ENCODE assay signal across 1 cellular context in the genomic region with DNA sequence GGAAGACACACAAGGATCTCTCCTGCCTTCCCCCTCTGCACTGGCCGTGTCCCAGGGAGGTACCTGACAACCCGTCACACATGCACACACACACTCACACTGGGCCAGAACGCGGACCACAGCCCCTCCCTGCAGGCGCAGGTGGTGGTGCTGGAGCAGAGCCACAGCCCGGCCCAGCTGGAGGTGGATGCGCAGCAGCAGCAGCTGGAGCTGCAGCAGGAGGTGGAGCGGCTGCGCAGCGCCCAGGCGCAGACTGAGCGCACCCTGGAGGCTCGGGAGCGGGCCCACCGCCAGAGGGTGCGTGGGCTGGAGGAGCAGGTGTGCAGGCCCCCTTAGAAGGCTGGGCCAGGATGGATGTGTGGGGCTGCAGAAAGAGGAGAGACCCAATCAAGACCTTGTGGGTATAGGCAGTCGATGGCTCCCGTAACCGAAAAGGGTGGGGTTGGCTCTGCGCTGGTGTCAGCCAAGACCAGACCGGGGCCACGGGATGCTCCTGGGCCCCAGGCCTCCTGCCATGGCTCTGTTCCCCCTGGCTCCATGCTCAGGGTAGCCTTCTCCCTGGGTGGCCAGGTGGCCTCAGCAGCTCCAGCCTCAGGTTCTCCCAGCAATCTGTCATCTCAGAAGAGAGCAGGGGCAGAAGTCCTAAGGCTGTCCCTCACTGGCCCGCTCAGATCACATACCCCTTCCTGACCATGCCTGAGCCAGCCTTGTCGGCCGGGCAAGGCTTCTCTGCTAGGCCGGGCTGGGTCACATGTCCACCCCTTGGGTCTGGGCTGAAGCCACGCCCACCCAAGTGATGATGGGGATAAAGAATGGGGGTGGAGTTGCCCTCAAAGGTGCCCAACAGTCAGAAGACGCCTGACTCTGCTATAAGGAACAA.
A peak's percentile ranks its signal among the peaks of the same experiment; 100 is the strongest.
TF ChIP-seq lines count a peak whose summit lies in the region.

No MANE protein-coding gene starts in this region.

TF ChIP-seq in GM23338, 12 proteins besides CTCF, POLR2A, EP300 and RAD21:
- TF ChIP-seq, protein P1, sequence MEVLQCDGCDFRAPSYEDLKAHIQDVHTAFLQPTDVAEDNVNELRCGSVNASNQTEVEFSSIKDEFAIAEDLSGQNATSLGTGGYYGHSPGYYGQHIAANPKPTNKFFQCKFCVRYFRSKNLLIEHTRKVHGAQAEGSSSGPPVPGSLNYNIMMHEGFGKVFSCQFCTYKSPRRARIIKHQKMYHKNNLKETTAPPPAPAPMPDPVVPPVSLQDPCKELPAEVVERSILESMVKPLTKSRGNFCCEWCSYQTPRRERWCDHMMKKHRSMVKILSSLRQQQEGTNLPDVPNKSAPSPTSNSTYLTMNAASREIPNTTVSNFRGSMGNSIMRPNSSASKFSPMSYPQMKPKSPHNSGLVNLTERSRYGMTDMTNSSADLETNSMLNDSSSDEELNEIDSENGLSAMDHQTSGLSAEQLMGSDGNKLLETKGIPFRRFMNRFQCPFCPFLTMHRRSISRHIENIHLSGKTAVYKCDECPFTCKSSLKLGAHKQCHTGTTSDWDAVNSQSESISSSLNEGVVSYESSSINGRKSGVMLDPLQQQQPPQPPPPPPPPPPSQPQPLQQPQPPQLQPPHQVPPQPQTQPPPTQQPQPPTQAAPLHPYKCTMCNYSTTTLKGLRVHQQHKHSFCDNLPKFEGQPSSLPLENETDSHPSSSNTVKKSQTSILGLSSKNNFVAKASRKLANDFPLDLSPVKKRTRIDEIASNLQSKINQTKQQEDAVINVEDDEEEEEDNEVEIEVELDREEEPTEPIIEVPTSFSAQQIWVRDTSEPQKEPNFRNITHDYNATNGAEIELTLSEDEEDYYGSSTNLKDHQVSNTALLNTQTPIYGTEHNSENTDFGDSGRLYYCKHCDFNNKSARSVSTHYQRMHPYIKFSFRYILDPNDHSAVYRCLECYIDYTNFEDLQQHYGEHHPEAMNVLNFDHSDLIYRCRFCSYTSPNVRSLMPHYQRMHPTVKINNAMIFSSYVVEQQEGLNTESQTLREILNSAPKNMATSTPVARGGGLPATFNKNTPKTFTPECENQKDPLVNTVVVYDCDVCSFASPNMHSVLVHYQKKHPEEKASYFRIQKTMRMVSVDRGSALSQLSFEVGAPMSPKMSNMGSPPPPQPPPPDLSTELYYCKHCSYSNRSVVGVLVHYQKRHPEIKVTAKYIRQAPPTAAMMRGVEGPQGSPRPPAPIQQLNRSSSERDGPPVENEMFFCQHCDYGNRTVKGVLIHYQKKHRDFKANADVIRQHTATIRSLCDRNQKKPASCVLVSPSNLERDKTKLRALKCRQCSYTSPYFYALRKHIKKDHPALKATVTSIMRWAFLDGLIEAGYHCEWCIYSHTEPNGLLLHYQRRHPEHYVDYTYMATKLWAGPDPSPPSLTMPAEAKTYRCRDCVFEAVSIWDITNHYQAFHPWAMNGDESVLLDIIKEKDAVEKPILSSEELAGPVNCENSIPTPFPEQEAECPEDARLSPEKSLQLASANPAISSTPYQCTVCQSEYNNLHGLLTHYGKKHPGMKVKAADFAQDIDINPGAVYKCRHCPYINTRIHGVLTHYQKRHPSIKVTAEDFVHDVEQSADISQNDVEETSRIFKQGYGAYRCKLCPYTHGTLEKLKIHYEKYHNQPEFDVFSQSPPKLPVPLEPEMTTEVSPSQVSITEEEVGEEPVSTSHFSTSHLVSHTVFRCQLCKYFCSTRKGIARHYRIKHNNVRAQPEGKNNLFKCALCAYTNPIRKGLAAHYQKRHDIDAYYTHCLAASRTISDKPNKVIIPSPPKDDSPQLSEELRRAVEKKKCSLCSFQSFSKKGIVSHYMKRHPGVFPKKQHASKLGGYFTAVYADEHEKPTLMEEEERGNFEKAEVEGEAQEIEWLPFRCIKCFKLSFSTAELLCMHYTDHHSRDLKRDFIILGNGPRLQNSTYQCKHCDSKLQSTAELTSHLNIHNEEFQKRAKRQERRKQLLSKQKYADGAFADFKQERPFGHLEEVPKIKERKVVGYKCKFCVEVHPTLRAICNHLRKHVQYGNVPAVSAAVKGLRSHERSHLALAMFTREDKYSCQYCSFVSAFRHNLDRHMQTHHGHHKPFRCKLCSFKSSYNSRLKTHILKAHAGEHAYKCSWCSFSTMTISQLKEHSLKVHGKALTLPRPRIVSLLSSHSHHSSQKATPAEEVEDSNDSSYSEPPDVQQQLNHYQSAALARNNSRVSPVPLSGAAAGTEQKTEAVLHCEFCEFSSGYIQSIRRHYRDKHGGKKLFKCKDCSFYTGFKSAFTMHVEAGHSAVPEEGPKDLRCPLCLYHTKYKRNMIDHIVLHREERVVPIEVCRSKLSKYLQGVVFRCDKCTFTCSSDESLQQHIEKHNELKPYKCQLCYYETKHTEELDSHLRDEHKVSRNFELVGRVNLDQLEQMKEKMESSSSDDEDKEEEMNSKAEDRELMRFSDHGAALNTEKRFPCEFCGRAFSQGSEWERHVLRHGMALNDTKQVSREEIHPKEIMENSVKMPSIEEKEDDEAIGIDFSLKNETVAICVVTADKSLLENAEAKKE (CRISPR knock-in tag; IDR thresholded peaks at IDR 0.05), result no peak
- TF ChIP-seq POLR2AphosphoS5 (IDR thresholded peaks at IDR 0.05; ENCODE audit: low read depth), result 0 out of 2 replicates have a peak, but pooled peaks have one; percentile 30
